In the genomic region with DNA sequence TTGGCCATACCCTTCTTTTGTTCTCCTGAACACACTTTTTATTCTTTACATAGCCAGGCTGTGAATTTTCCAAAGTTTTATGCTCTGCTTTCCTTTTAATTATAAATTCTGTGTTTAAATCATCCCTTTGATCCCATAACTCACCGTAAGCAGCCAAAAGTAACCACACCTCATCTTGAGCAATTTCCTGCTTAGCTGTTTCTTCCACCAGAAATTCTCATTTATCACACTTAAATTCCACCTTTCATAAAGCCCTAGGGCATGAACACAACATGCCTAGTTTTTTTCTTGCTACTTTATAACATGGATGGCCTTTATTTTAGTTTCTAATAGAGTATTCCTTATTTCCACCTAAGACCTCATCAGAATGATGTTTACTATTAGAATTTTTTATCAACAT, we compare ENCODE assay signal across 17 cellular contexts.
"Had no signal": no experiment of that assay in that cellular context is flagged by ENCODE, and none has a peak within 500 bp of the region (broad histone marks: within the 10 kb centered on the region; RNA-seq: fewer than 3 reads in every experiment).

No MANE protein-coding gene starts in this region.

- H3K4me3 Mint-ChIP-seq: activated naive CD4-positive, alpha-beta T cell treated with anti-CD3 and anti-CD28 coated beads, Interleukin-2, amount 50 U/mL, for 24 hours; memory B cell; natural killer cell treated with Interleukin-12 subunit alpha and Interleukin-12 subunit beta and Interleukin-15 and Interleukin-18, amount 100 ng/mL, for 72 hours had no signal

- H3K27ac ChIP-seq: cardiac muscle cell, colonic mucosa, prostate gland, right lobe of liver had no signal

- H3K4me3 ChIP-seq: cardiac muscle cell, colonic mucosa, prostate gland, right lobe of liver had no signal

- H3K27ac Mint-ChIP-seq: activated naive CD4-positive, alpha-beta T cell treated with anti-CD3 and anti-CD28 coated beads, Interleukin-2, amount 50 U/mL, for 24 hours; memory B cell; natural killer cell treated with Interleukin-12 subunit alpha and Interleukin-12 subunit beta and Interleukin-15 and Interleukin-18, amount 100 ng/mL, for 72 hours had no signal

- H3K36me3 Mint-ChIP-seq: activated naive CD4-positive, alpha-beta T cell treated with anti-CD3 and anti-CD28 coated beads, Interleukin-2, amount 50 U/mL, for 24 hours; memory B cell; natural killer cell treated with Interleukin-12 subunit alpha and Interleukin-12 subunit beta and Interleukin-15 and Interleukin-18, amount 100 ng/mL, for 72 hours had no signal

- H3K4me1 Mint-ChIP-seq: activated naive CD4-positive, alpha-beta T cell treated with anti-CD3 and anti-CD28 coated beads, Interleukin-2, amount 50 U/mL, for 24 hours; memory B cell had no signal

- H3K9me3 Mint-ChIP-seq: activated naive CD4-positive, alpha-beta T cell treated with anti-CD3 and anti-CD28 coated beads, Interleukin-2, amount 50 U/mL, for 24 hours; memory B cell had no signal

- H3K9me3 ChIP-seq: colonic mucosa, prostate gland, right lobe of liver had no signal

- H3K4me1 ChIP-seq: colonic mucosa, prostate gland had no signal

- H3K27me3 Mint-ChIP-seq: activated naive CD4-positive, alpha-beta T cell treated with anti-CD3 and anti-CD28 coated beads, Interleukin-2, amount 50 U/mL, for 24 hours; memory B cell; natural killer cell treated with Interleukin-12 subunit alpha and Interleukin-12 subunit beta and Interleukin-15 and Interleukin-18, amount 100 ng/mL, for 72 hours had no signal

- H3K36me3 ChIP-seq: cardiac muscle cell, colonic mucosa, prostate gland, right lobe of liver had no signal

- DNase-seq: activated CD4-positive, alpha-beta T cell treated with anti-CD3 and anti-CD28 coated beads, Interleukin-2, amount 50 U/mL, for 4 hours; activated effector memory CD4-positive, alpha-beta T cell treated with Interleukin-2 at 50 U/mL for 16 hours; activated T-cell treated with anti-CD3 and anti-CD28 coated beads, Interleukin-2, amount 50 U/mL, for 1 hour; amniotic stem cell; colonic mucosa; foreskin fibroblast; occipital lobe; right lobe of liver; stimulated activated CD4-positive, alpha-beta T cell treated with anti-CD3 and anti-CD28 coated beads, Interleukin-1b, Interleukin-23, amount 100 ng/mL, for 48 hours; stimulated activated naive CD4-positive, alpha-beta T cell; substantia nigra; trophoblast cell had no signal

- H3K27me3 ChIP-seq: cardiac muscle cell, colonic mucosa, right lobe of liver had no signal
